Comparison of ENCODE assay signal across 8 cellular contexts in genomic region chr13:43786766-43787517, GRCh38. TPM values are rescaled to one million over a fixed set of nuclear protein-coding genes. Genes with fewer than 3 reads are reported as not detected.
DNase-seq lines count a peak whose midpoint lies in the region; ATAC-seq and TF ChIP-seq lines count a peak whose summit lies in the region.

Gene ENOX1, minus strand, starts transcription at chr13:43786972.

- H3K4me1 ChIP-seq in BLaER1 (peaks cover 30% of the 10 kb centered on the region), muscle layer of colon (ENCODE audit: insufficient read depth, low read length) (peaks cover 6% of the 10 kb centered on the region), transverse colon (peaks cover 0 to 29% (median 21%) of the 10 kb centered on the region in 4 donors)

- TF ChIP-seq EP300 in transverse colon (IDR thresholded peaks at IDR 0.05; ENCODE audit: low read depth): no peak

- WGBS in transverse colon (ENCODE audit: low coverage in 1 of 2), 2 donors: 2% methylated on average over 89 of the region's 93 CpGs; no CpG with 5 or more reads in 1 of the 2 donors

- H3K27me3 ChIP-seq in BLaER1: peaks cover 28% of the 10 kb centered on the region
- no peaks in the 10 kb centered on the region for H3K27me3 ChIP-seq in muscle layer of colon (ENCODE audit: control insufficient read depth in 1 of 2, insufficient read depth in 2 of 2, low read length in 2 of 2)
- H3K27me3 ChIP-seq in transverse colon: peaks cover 41% of the 10 kb centered on the region

- peak within 1 kb of the TSS; percentile 76 for H3K9ac ChIP-seq in BLaER1
- H3K9ac ChIP-seq in muscle layer of colon (ENCODE audit: low read length): peak within 1 kb of the TSS; percentile 50

- H3K9me3 ChIP-seq in BLaER1 (no peaks in the 10 kb centered on the region), muscle layer of colon (ENCODE audit: low read length) (no peaks in the 10 kb centered on the region), transverse colon (no peaks in the 10 kb centered on the region)

- H3K27ac ChIP-seq in BLaER1 (peak within 1 kb of the TSS; percentile 27; the same call in 1 of the 2 replicates), muscle layer of colon (ENCODE audit: low read depth, low read length) (peak within 1 kb of the TSS; percentile 78), transverse colon (peak within 1 kb of the TSS; percentile 80 to 92 (median 85))

- H3K36me3 ChIP-seq in BLaER1: no peaks in the 10 kb centered on the region
- no peaks in the 10 kb centered on the region for H3K36me3 ChIP-seq in muscle layer of colon (ENCODE audit: insufficient read depth, low read length)
- H3K36me3 ChIP-seq in transverse colon: no peaks in the 10 kb centered on the region

- H3K4me3 ChIP-seq in BLaER1: peak within 1 kb of the TSS; percentile 73
- H3K4me3 ChIP-seq in muscle layer of colon (ENCODE audit: low read depth in 1 of 2, low read length in 2 of 2): peak within 1 kb of the TSS; percentile 66 to 86
- peak within 1 kb of the TSS; percentile 49 to 81 (median 64) for H3K4me3 ChIP-seq in transverse colon

- peak within 1 kb of the TSS; percentile 98 for H3K4me2 ChIP-seq in BLaER1

- ATAC-seq in GM18867 (IDR thresholded peaks at IDR 0.05; ENCODE audit: unreplicated experiment) (peak; percentile 52), HG02970 (IDR thresholded peaks at IDR 0.05; ENCODE audit: low FRiP score, unreplicated experiment) (no peak)

- no peak for TF ChIP-seq POLR2A in transverse colon (IDR thresholded peaks at IDR 0.05)

- 0 out of 2 replicates have a peak, but pooled peaks cover 10% of the 10 kb centered on the region for H4K20me1 ChIP-seq in BLaER1

- intact Hi-C loops in transverse colon (cut with DNase I; ENCODE audit: low total_unique reads): no loop called here

- in situ Hi-C loops in transverse colon (cut with MboI; ENCODE audit: low pct_ligation_motif_present in 1 of 4, low pct_unique_long_range_greater_than_20kb in 1 of 4, low sequenced_read_pairs in 3 of 4): loop anchor here (25.0 kb wide), 1 partner anchor 700 kb away; no protein-coding TSS in a partner anchor

- peak in 1 of 5 experiments; percentile 15 for TF ChIP-seq CTCF in transverse colon (IDR thresholded peaks at IDR 0.05)

- DNase-seq in NCI-H2081 treated with DMSO at 0.1 percent for 48 hours (lab: John Stamatoyannopoulos, UW): peak; percentile 28
- DNase-seq in activated T-cell treated with anti-CD3 and anti-CD28 coated beads, Interleukin-2, amount 50 U/mL, for 1 hour: peak; percentile 22
- peak; percentile 86 for DNase-seq in fibroblast of peridontal ligament (ENCODE audit: extremely low read depth)
- peak; percentile 38 for DNase-seq in transverse colon

RNA-seq across cellular contexts. Expression of gene ENOX1, which starts in this region (rescaled TPM):
- 1 to 10 TPM; 1.5 to 6.4 (median 2.2) TPM for total RNA-seq in transverse colon

Comparison
In these comparisons a context has a peak if more than half of its experiments do, and no peak if none do; other contexts are left out.
1. H3K27ac ChIP-seq: peak in every context shown above with its lines; median percentile 85 in transverse colon; 78 in muscle layer of colon; 27 in BLaER1.
2. DNase-seq: peak in every context shown above with its lines; median percentile 86 in fibroblast of peridontal ligament; 38 in transverse colon; 28 in NCI-H2081 treated with DMSO at 0.1 percent for 48 hours; 22 in activated T-cell treated with anti-CD3 and anti-CD28 coated beads, Interleukin-2, amount 50 U/mL, for 1 hour.